In the genomic region with DNA sequence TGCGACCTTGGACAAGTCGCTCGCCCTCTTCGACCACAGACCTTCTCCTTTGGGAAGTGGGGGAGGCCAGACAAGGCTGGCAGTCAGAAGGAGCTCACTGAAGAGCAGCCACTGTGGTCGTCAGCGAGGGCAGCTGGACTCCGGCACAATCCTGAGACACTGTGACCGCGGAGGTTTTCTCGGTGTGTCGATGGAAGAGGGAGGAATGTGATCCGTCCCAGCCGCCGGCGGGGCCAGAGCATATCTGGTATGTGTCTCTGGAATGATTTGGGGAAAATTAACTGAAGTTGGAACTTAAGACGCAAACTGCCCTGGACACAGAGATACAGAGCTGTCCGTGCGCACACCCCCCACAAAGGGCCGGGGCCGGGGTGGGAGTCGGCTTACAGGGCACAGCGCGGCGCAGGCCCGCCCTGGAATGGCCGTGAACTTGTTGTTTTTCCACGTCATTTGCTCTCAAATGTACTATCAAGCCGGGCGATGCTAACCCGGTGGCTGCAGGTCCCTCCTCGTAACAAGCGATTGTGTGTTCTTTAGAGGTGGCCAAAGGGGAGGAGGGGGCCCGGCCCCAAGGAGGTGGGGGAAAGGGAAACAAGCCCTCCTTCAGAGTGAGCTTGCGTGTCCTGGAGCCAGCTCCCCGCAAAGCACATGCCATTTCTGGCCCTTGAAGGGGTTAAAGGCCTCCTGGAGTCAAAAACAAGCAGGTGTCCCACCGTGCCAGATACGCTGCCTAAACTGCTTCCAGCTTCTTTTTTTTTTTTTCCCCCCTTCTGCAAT, we compare ENCODE assay signal across 10 cellular contexts. TPM values are rescaled to one million over a fixed set of nuclear protein-coding genes. Genes with fewer than 3 reads are reported as not detected.
DNase-seq lines count a peak whose midpoint lies in the region; ATAC-seq, FAIRE-seq and TF ChIP-seq lines count a peak whose summit lies in the region.
"Had no signal": no experiment of that assay in that cellular context is flagged by ENCODE, and none has a peak within 500 bp of the region (broad histone marks: within the 10 kb centered on the region; RNA-seq: fewer than 3 reads in every experiment).

No MANE protein-coding gene starts in this region.

- H3K36me3 ChIP-seq in pancreas, result no peaks in the 10 kb centered on the region

- FAIRE-seq in pancreas (lab: Jason Lieb, UNC), result no peak

- 48% methylated on average over 37 of the region's 37 CpGs for WGBS in pancreas, 2 donors

- H3K4me1 ChIP-seq in pancreas, result peaks cover 0 to 3% (median 0%) of the 10 kb centered on the region in 3 donors

- peak overlapping the region in 1 of 4 donors; percentile 22 for H3K4me3 ChIP-seq in pancreas

- no peaks in the 10 kb centered on the region for H3K9me3 ChIP-seq in pancreas

- no peak for TF ChIP-seq CTCF in pancreas (IDR thresholded peaks at IDR 0.05)

- DNase-seq in DMS79 treated with DMSO at 0.1 percent for 48 hours (lab: John Stamatoyannopoulos, UW) (peak; percentile 32), SK-N-DZ (ENCODE audit: low spot score) (peak; percentile 56), Right ventricle myocardium superior (no peak), pancreas (peak in 1 of 6 donors; percentile 64), NCI-H187 (lab: John Stamatoyannopoulos, UW) (no peak), NCI-H345 (lab: John Stamatoyannopoulos, UW) (no peak)
- DNase-seq in stimulated activated naive CD8-positive, alpha-beta T cell treated with anti-CD3 and anti-CD28 coated beads, Interleukin-15, Interleukin-2, amounts not matched to agents 100 U/mL and 50 U/mL, for 24 hours, result no peak
- DNase-seq: NCI-H1436 had no signal

- ATAC-seq in Right ventricle myocardium superior (ENCODE audit: poor library complexity) (peak; percentile 36), pancreas (peak in 3 of 4 donors; percentile 17 to 22 (median 18)), HG03045 (IDR thresholded peaks at IDR 0.05; ENCODE audit: unreplicated experiment) (no peak)
- ATAC-seq in stimulated activated naive CD8-positive, alpha-beta T cell treated with anti-CD3 and anti-CD28 coated beads, Interleukin-15, Interleukin-2, amounts not matched to agents 100 U/mL and 50 U/mL, for 24 hours, result no peak

- no peak overlapping the region for H3K27ac ChIP-seq in pancreas

- intact Hi-C loops in Right ventricle myocardium superior (cut with DNase I), result no loop called here
- intact Hi-C loops in pancreas (cut with DNase I), result loop anchor here in 1 of 3 donors (10.0 kb wide), 1 partner anchor 50 kb away; no protein-coding TSS in a partner anchor

- no peaks in the 10 kb centered on the region for H3K27me3 ChIP-seq in pancreas

RNA-seq across cellular contexts. Expression of a gene that starts 0.4 kb away (rescaled TPM):
- polyA plus RNA-seq in SK-N-DZ (2014; cell fraction: cytosol; rRNA removed), result 12.1 and 13.4 TPM in 2 replicates
- 10.9 and 20.0 TPM in 2 replicates for polyA plus RNA-seq in SK-N-DZ (2014; cell fraction: nucleus; rRNA removed)
- 0.51 TPM for total RNA-seq in Right ventricle myocardium superior
- under 1 TPM; 0.09 to 0.19 (median 0.13) TPM for total RNA-seq in pancreas
- polyA plus RNA-seq in pancreas, result under 1 TPM; 0.15 to 0.45 TPM
- total RNA-seq: T-helper 1 cell treated with Interleukin-12 subunit alpha and Interleukin-12 subunit beta and Interleukin-4 antibody, amounts not matched to agents 30 ng/mL and 1 ng/mL, for 36 hours had no signal

RNA-seq across cellular contexts. Expression of a gene that starts 31.2 kb away (rescaled TPM):
- polyA plus RNA-seq in SK-N-DZ (2014; cell fraction: cytosol; rRNA removed), result 4.1 and 5.7 TPM in 2 replicates
- 4.8 and 5.1 TPM in 2 replicates for polyA plus RNA-seq in SK-N-DZ (2014; cell fraction: nucleus; rRNA removed)
- total RNA-seq in Right ventricle myocardium superior (83.8 TPM), pancreas (100 to 1,000 TPM in 3 of 6 donors, 10 to 100 TPM in 3; 65.9 to 157 (median 99.0) TPM)
- polyA plus RNA-seq in pancreas, result 10 to 100 TPM; 33.1 to 45.8 TPM

Comparison
In these comparisons a context has a peak if more than half of its experiments do, and no peak if none do; other contexts are left out.
1. DNase-seq: peak in DMS79 treated with DMSO at 0.1 percent for 48 hours (single experiment) and SK-N-DZ (single experiment); none in Right ventricle myocardium superior (single experiment), NCI-H187 (0 of 2), NCI-H345 (single experiment) and stimulated activated naive CD8-positive, alpha-beta T cell treated with anti-CD3 and anti-CD28 coated beads, Interleukin-15, Interleukin-2, amounts not matched to agents 100 U/mL and 50 U/mL, for 24 hours (single experiment).
2. ATAC-seq: peak in Right ventricle myocardium superior (single experiment) and pancreas (3 of 4); none in HG03045 (single experiment) and stimulated activated naive CD8-positive, alpha-beta T cell treated with anti-CD3 and anti-CD28 coated beads, Interleukin-15, Interleukin-2, amounts not matched to agents 100 U/mL and 50 U/mL, for 24 hours (single experiment).